ENCODE assay signal across 8 cellular contexts in genomic region chr9:93096811-93097382, GRCh38. TPM values are rescaled to one million over a fixed set of nuclear protein-coding genes. Genes with fewer than 3 reads are reported as not detected.
DNase-seq lines count a peak whose midpoint lies in the region; ATAC-seq and TF ChIP-seq lines count a peak whose summit lies in the region.

No MANE protein-coding gene starts in this region.

- H3K36me3 ChIP-seq in HCT116 (ENCODE audit: control insufficient read depth in 1 of 2, insufficient read depth in 2 of 2, low read length in 2 of 2) (no peaks in the 10 kb centered on the region), skeletal muscle tissue (ENCODE audit: control insufficient read depth in 3 of 3, insufficient read depth in 3 of 3, low read length in 3 of 3) (no peaks in the 10 kb centered on the region)

- DNase-seq in HCT116 (ENCODE audit: low read depth, low spot score) (no peak), right cardiac atrium (peak in 1 of 3 donors; percentile 60), GM13976 (ENCODE audit: low spot score) (no peak), HK-2 (ENCODE audit: unreplicated experiment) (no peak), mucosa of gallbladder (ENCODE audit: low spot score) (no peak)
- DNase-seq in activated CD8-positive, alpha-beta memory T cell treated with anti-CD3 and anti-CD28 coated beads for 24 hours, result peak; percentile 63

- no peak for TF ChIP-seq RAD21 in HCT116 (IDR thresholded peaks at IDR 0.05; ENCODE audit: low read depth)

- peak overlapping the region; percentile 84 to 94 for H3K4me3 ChIP-seq in HCT116 (replicated peaks in 1 of 2; ENCODE audit: low read depth in 1 of 2, low read length in 2 of 2)
- peak overlapping the region; percentile 69 for H3K4me3 ChIP-seq in right cardiac atrium (ENCODE audit: low read length)
- H3K4me3 ChIP-seq in skeletal muscle tissue (ENCODE audit: low read length in 3 of 3), result peak overlapping the region; percentile 87 to 91 (median 88)

- H2AFZ ChIP-seq in HCT116 (ENCODE audit: low read depth, low read length, poor library complexity, severe bottlenecking), result no peak overlapping the region

- peak overlapping the region; percentile 98 for H3K4me2 ChIP-seq in HCT116 (ENCODE audit: low read length)

- 17% methylated on average over 16 of the region's 16 CpGs for WGBS in right cardiac atrium

- H3K9ac ChIP-seq in HCT116 (ENCODE audit: low read length) (peak overlapping the region; percentile 91), skeletal muscle tissue (ENCODE audit: low read depth in 1 of 3, low read length in 3 of 3) (peak overlapping the region; percentile 91 to 92 (median 92))

- H3K27ac ChIP-seq in HCT116 (ENCODE audit: low read depth, low read length) (peak overlapping the region; percentile 80), right cardiac atrium (ENCODE audit: low read length) (peak overlapping the region; percentile 84), skeletal muscle tissue (ENCODE audit: low read depth, low read length) (peak overlapping the region; percentile 96)

- H3K9me2 ChIP-seq in HCT116 (ENCODE audit: insufficient read depth), result no peaks in the 10 kb centered on the region

- POLR2A ChIA-PET in HCT116 (lab: Charles Lee), result interaction anchor here (1.9 kb wide), 1 partner anchor 23 kb away, joined by 6 read pairs; no protein-coding TSS in a partner anchor

- H3K27me3 ChIP-seq in HCT116 (ENCODE audit: insufficient read depth, low read length) (no peaks in the 10 kb centered on the region), right cardiac atrium (ENCODE audit: control insufficient read depth, insufficient read depth) (no peaks in the 10 kb centered on the region), skeletal muscle tissue (ENCODE audit: control insufficient read depth in 3 of 3, insufficient read depth in 3 of 3, low read length in 3 of 3) (no peaks in the 10 kb centered on the region)

- no peak for TF ChIP-seq CTCF in HCT116 (IDR thresholded peaks at IDR 0.05 in 2 of 3, conservative IDR thresholded peaks at IDR 0.05 in 1 of 3; ENCODE audit: borderline replicate concordance in 1 of 3, insufficient read depth in 1 of 3, low read depth in 2 of 3, low read length in 2 of 3)
- TF ChIP-seq CTCF in GM13976 (IDR thresholded peaks at IDR 0.05; ENCODE audit: borderline replicate concordance, control extremely low read depth, extremely low read depth, insufficient read depth, missing control alignments), result no peak

- ATAC-seq in HCT116 (no peak), right cardiac atrium (no peak), GM18505 (IDR thresholded peaks at IDR 0.05; ENCODE audit: unreplicated experiment) (no peak)

- H3K4me1 ChIP-seq in HCT116 (ENCODE audit: control insufficient read depth in 1 of 2, insufficient read depth in 2 of 2, low read length in 2 of 2), result peaks cover 39 to 69% of the 10 kb centered on the region in 2 experiments
- peaks cover 8% of the 10 kb centered on the region for H3K4me1 ChIP-seq in right cardiac atrium (ENCODE audit: control insufficient read depth, insufficient read depth, low read length)
- peaks cover 47 to 67% (median 56%) of the 10 kb centered on the region in 3 donors for H3K4me1 ChIP-seq in skeletal muscle tissue (ENCODE audit: control insufficient read depth in 3 of 3, insufficient read depth in 3 of 3, low read length in 3 of 3)

- peaks cover 53% of the 10 kb centered on the region for H3K79me2 ChIP-seq in HCT116 (ENCODE audit: insufficient read depth, low read length)

- in situ Hi-C loops in GM13976 (cut with MboI; ENCODE audit: low sequenced_read_pairs, unreplicated experiment), result no loop called here

- H3K9me3 ChIP-seq in HCT116 (ENCODE audit: control insufficient read depth in 1 of 2, insufficient read depth in 1 of 2, low read depth in 1 of 2, low read length in 2 of 2) (no peaks in the 10 kb centered on the region), right cardiac atrium (ENCODE audit: control insufficient read depth, low read length) (no peaks in the 10 kb centered on the region), skeletal muscle tissue (ENCODE audit: control insufficient read depth in 3 of 3, low read length in 3 of 3) (no peaks in the 10 kb centered on the region)

- RAD21 ChIA-PET in HCT116 (lab: Charles Lee; ENCODE audit: low non-redundant PET in 1 of 2, low total read pairs in 2 of 2, uncharacterized antibody in 2 of 2, unreplicated experiment in 2 of 2), result no interaction called here

- TSS peak; percentile 43 for BruUV-seq in HCT116 (replicated peaks; lab: Mats Ljungman, UMichigan)

- intact Hi-C loops in HCT116 (cut with micrococcal nuclease) (loop anchor here (5.0 kb wide), 2 partner anchors 95 to 355 kb away; partner anchors contain the start of genes FAM120A and FAM120AOS), right cardiac atrium (cut with DNase I) (loop anchor here in 1 of 4 donors (10.0 kb wide), 1 partner anchor 358 kb away; the partner anchor contains the start of genes FAM120A and FAM120AOS)

- CTCF ChIA-PET in HCT116 (lab: Charles Lee), result interaction anchor here (0.9 to 1.3 kb wide), 2 partner anchors 10 to 12 kb away, joined by 4 to 6 read pairs; no protein-coding TSS in a partner anchor

- H4K20me1 ChIP-seq in HCT116 (ENCODE audit: insufficient read depth), result no peaks in the 10 kb centered on the region

- no peak for TF ChIP-seq POLR2A in HCT116 (IDR thresholded peaks at IDR 0.05; ENCODE audit: borderline replicate concordance, extremely low read depth, insufficient read depth, insufficient read length)
- TF ChIP-seq POLR2A in GM18505 (IDR thresholded peaks at IDR 0.05; ENCODE audit: borderline replicate concordance, extremely low read depth, insufficient read depth, insufficient read length), result no peak

TF ChIP-seq in HCT116, 20 proteins besides CTCF, POLR2A, EP300 and RAD21 (continues in another document):
- TF ChIP-seq ATF3 (IDR thresholded peaks at IDR 0.05) (no peak), TCF7L2 (IDR thresholded peaks at IDR 0.05; ENCODE audit: borderline replicate concordance, extremely low read depth, insufficient read depth, insufficient read length) (no peak), POLR2AphosphoS5 (IDR thresholded peaks at IDR 0.05; ENCODE audit: low read depth, low read length) (no peak), EZH2phosphoT487 (IDR thresholded peaks at IDR 0.05; ENCODE audit: borderline replicate concordance) (no peak), YY1 (IDR thresholded peaks at IDR 0.05; ENCODE audit: extremely low read depth, insufficient replicate concordance, low read depth, low read length) (no peak), MAX (IDR thresholded peaks at IDR 0.05) (no peak), ZFX (IDR thresholded peaks at IDR 0.05) (no peak), SRF (IDR thresholded peaks at IDR 0.05; ENCODE audit: low read depth) (no peak), SP1 (IDR thresholded peaks at IDR 0.05; ENCODE audit: low read depth) (no peak), FOSL1 (IDR thresholded peaks at IDR 0.05; ENCODE audit: low read depth) (no peak), ZNF274 (IDR thresholded peaks at IDR 0.05; ENCODE audit: low read depth, low read length) (no peak), REST (IDR thresholded peaks at IDR 0.05; ENCODE audit: low read depth) (no peak), CBX3 (IDR thresholded peaks at IDR 0.05; ENCODE audit: low read depth) (no peak), JUND (IDR thresholded peaks at IDR 0.05) (no peak), EGR1 (IDR thresholded peaks at IDR 0.05; ENCODE audit: low read depth) (no peak), CEBPB (IDR thresholded peaks at IDR 0.05; ENCODE audit: low read depth) (no peak), SIN3A (IDR thresholded peaks at IDR 0.05; ENCODE audit: low read depth) (no peak)

RNA-seq across cellular contexts. Expression of gene CARD19, which starts 0.9 kb away (rescaled TPM):
- total RNA-seq in HCT116 (2021; ENCODE audit: unreplicated experiment) (54.5 TPM), right cardiac atrium (10 to 100 TPM; 17.7 to 26.6 (median 22.5) TPM), skeletal muscle tissue (24.5 TPM), mucosa of gallbladder (45.2 TPM)
- polyA plus RNA-seq in HCT116 (2012), result 78.2 and 88.3 TPM in 2 replicates
- 30.3 TPM for polyA plus RNA-seq in right cardiac atrium

RNA-seq across cellular contexts. Expression of gene NINJ1, which starts 37.2 kb away (rescaled TPM):
- 34.4 TPM for total RNA-seq in HCT116 (2021; ENCODE audit: unreplicated experiment)
- polyA plus RNA-seq in HCT116 (2012), result 61.5 and 66.1 TPM in 2 replicates
- 10 to 100 TPM; 42.9 to 68.4 (median 62.7) TPM for total RNA-seq in right cardiac atrium
- 96.2 TPM for polyA plus RNA-seq in right cardiac atrium
- 20.9 TPM for total RNA-seq in skeletal muscle tissue
- 75.6 TPM for total RNA-seq in mucosa of gallbladder

RNA-seq across cellular contexts. Expression of gene SUSD3, which starts 38.4 kb away (rescaled TPM):
- 11.3 TPM for total RNA-seq in HCT116 (2021; ENCODE audit: unreplicated experiment)
- polyA plus RNA-seq in HCT116 (2012), result 15.2 and 16.4 TPM in 2 replicates
- 1 to 10 TPM; 1.0 to 2.0 (median 1.3) TPM for total RNA-seq in right cardiac atrium
- 0.16 TPM for polyA plus RNA-seq in right cardiac atrium
- total RNA-seq in skeletal muscle tissue, result 2.6 TPM
- total RNA-seq in mucosa of gallbladder, result 5.0 TPM
